1 cellular context compared by ENCODE assay signal in the genomic region with DNA sequence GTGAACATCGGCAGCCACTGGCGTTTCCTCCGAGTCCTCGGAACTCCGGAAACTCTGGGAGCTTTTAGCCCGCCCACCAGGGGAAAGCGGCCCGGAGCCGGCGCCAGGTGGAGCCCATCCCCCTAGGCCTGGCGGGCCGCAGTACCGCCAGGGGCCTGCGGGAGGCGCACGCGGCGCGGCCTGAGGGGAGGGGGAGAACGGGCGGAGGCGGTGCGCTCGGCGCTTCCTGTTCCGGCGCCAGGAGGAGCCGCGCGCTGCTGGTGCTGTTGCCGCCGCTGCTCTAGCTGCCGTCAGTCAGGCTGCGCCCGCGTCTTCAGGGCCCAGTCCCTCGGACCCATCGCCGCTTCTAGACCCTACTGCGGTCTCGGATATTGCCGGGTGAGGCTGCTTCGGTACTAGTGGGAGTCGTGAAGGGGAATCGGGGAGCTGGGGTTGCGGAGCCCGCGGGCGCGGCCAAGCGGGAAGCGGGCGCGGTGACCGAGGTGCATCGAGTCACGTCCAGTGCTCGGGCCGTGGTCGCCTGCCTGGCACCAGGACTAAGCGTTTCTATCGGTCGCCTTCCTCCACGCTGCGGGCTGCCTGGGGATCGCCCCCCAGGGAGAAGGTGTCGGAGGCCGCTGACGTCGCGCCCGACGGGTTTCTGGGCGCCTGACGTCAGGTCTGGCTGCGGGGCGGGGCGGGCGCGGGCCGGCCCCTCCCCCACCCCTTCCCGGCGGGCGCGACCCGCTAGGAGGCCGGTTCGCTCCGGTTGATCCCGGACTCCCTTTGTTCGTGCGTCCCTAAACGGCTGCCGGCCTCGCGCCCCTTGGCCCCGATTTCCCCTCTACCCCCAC.
TF ChIP-seq lines count a peak whose summit lies in the region.

A gene (plus strand): TSS at position 222 of the 833 bp plus-strand sequence. CDS start 10,037 bp downstream, outside the sequence.

TF ChIP-seq in GM12878, 131 proteins besides CTCF, POLR2A, EP300 and RAD21 (continued from another document and continues in another):
- TF ChIP-seq DPF2 (IDR thresholded peaks at IDR 0.05) (peak; percentile 95), SIX5 (IDR thresholded peaks at IDR 0.05; ENCODE audit: low read depth, low read length, severe bottlenecking) (no peak), CBX5 (IDR thresholded peaks at IDR 0.05; ENCODE audit: low read depth) (peak; percentile 95), PAX5 (IDR thresholded peaks at IDR 0.05; ENCODE audit: borderline replicate concordance, low read depth, low read length) (peak; percentile 50; the same call in 1 of the 2 replicates), MXI1 (IDR thresholded peaks at IDR 0.05; ENCODE audit: low read depth, low read length) (peak; percentile 88), RB1 (IDR thresholded peaks at IDR 0.05; ENCODE audit: borderline replicate concordance) (peak; percentile 87; the same call in 1 of the 2 replicates), NR2C2 (IDR thresholded peaks at IDR 0.05; ENCODE audit: borderline replicate concordance, control insufficient read depth, insufficient read length, low read depth) (no peak), HDAC6 (IDR thresholded peaks at IDR 0.05; ENCODE audit: unreplicated experiment) (peak; percentile 84), TBL1XR1 (IDR thresholded peaks at IDR 0.05; ENCODE audit: low read depth, low read length) (peak; percentile 53; the same call in 1 of the 2 replicates), ZNF217 (IDR thresholded peaks at IDR 0.05) (peak; percentile 32; the same call in 1 of the 2 replicates), SMARCA5 (IDR thresholded peaks at IDR 0.05) (peak; percentile 96), BACH1 (IDR thresholded peaks at IDR 0.05; ENCODE audit: borderline replicate concordance) (peak; percentile 51; the same call in 1 of the 2 replicates), SPI1 (IDR thresholded peaks at IDR 0.05; ENCODE audit: borderline replicate concordance, insufficient read depth, low read depth, low read length) (peak; percentile 44; the same call in 1 of the 2 replicates), BHLHE40 (IDR thresholded peaks at IDR 0.05; ENCODE audit: borderline replicate concordance in 1 of 2, low read depth in 2 of 2, low read length in 1 of 2) (peak; percentile 61 to 68), ZZZ3 (IDR thresholded peaks at IDR 0.05; ENCODE audit: control insufficient read depth, insufficient read length, low read depth) (no peak), NRF1 (conservative IDR thresholded peaks at IDR 0.05; ENCODE audit: low read depth, low read length) (peak; percentile 6; the same call in 1 of the 2 replicates), ETV6 (conservative IDR thresholded peaks at IDR 0.05 in 1 of 2, IDR thresholded peaks at IDR 0.05 in 1 of 2; ENCODE audit: borderline replicate concordance in 1 of 2, low read depth in 1 of 2) (peak in 1 of 2 experiments; percentile 52; a peak in 1 of 4 replicates), RFX5 (IDR thresholded peaks at IDR 0.05; ENCODE audit: low read depth, low read length) (no peak), CBX3 (IDR thresholded peaks at IDR 0.05; ENCODE audit: borderline replicate concordance, low read depth) (no peak), RAD51 (IDR thresholded peaks at IDR 0.05) (no peak), IRF4 (IDR thresholded peaks at IDR 0.05; ENCODE audit: low read depth, low read length) (no peak), POLR2AphosphoS2 (IDR thresholded peaks at IDR 0.05; ENCODE audit: low read depth, low read length) (peak; percentile 97), SUPT20H (IDR thresholded peaks at IDR 0.05; ENCODE audit: borderline replicate concordance, control insufficient read depth, low read depth, low read length) (no peak), CEBPB (IDR thresholded peaks at IDR 0.05; ENCODE audit: borderline replicate concordance in 1 of 2, low read depth in 2 of 2, low read length in 2 of 2) (no peak), GATAD2B (conservative IDR thresholded peaks at IDR 0.05; ENCODE audit: low read depth) (peak; percentile 97), MTA2 (IDR thresholded peaks at IDR 0.05; ENCODE audit: low read depth) (no peak), ZNF274 (IDR thresholded peaks at IDR 0.05; ENCODE audit: insufficient read depth, insufficient read length) (no peak), IKZF2 (IDR thresholded peaks at IDR 0.05) (peak; percentile 83 to 84), NBN (IDR thresholded peaks at IDR 0.05) (peak; percentile 98), RUNX3 (IDR thresholded peaks at IDR 0.05; ENCODE audit: low read length) (peak; percentile 41; the same call in 1 of the 2 replicates), SP1 (IDR thresholded peaks at IDR 0.05; ENCODE audit: low read depth, low read length) (peak; percentile 76), CHD1 (IDR thresholded peaks at IDR 0.05; ENCODE audit: low read depth, low read length) (peak; percentile 82; the same call in 1 of the 2 replicates)
- TF ChIP-seq, protein P1, sequence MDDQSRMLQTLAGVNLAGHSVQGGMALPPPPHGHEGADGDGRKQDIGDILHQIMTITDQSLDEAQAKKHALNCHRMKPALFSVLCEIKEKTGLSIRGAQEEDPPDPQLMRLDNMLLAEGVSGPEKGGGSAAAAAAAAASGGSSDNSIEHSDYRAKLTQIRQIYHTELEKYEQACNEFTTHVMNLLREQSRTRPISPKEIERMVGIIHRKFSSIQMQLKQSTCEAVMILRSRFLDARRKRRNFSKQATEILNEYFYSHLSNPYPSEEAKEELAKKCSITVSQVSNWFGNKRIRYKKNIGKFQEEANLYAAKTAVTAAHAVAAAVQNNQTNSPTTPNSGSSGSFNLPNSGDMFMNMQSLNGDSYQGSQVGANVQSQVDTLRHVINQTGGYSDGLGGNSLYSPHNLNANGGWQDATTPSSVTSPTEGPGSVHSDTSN (IDR thresholded peaks at IDR 0.05; ENCODE audit: insufficient replicate concordance, low read depth, low read length) = peak; percentile 43
- TF ChIP-seq, protein P2, sequence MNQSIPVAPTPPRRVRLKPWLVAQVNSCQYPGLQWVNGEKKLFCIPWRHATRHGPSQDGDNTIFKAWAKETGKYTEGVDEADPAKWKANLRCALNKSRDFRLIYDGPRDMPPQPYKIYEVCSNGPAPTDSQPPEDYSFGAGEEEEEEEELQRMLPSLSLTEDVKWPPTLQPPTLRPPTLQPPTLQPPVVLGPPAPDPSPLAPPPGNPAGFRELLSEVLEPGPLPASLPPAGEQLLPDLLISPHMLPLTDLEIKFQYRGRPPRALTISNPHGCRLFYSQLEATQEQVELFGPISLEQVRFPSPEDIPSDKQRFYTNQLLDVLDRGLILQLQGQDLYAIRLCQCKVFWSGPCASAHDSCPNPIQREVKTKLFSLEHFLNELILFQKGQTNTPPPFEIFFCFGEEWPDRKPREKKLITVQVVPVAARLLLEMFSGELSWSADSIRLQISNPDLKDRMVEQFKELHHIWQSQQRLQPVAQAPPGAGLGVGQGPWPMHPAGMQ (IDR thresholded peaks at IDR 0.05; ENCODE audit: borderline replicate concordance) = no peak
- TF ChIP-seq, protein P3, sequence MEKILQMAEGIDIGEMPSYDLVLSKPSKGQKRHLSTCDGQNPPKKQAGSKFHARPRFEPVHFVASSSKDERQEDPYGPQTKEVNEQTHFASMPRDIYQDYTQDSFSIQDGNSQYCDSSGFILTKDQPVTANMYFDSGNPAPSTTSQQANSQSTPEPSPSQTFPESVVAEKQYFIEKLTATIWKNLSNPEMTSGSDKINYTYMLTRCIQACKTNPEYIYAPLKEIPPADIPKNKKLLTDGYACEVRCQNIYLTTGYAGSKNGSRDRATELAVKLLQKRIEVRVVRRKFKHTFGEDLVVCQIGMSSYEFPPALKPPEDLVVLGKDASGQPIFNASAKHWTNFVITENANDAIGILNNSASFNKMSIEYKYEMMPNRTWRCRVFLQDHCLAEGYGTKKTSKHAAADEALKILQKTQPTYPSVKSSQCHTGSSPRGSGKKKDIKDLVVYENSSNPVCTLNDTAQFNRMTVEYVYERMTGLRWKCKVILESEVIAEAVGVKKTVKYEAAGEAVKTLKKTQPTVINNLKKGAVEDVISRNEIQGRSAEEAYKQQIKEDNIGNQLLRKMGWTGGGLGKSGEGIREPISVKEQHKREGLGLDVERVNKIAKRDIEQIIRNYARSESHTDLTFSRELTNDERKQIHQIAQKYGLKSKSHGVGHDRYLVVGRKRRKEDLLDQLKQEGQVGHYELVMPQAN (conservative IDR thresholded peaks at IDR 0.05) = peak; percentile 84; the same call in 1 of the 2 replicates
- TF ChIP-seq, protein P4, sequence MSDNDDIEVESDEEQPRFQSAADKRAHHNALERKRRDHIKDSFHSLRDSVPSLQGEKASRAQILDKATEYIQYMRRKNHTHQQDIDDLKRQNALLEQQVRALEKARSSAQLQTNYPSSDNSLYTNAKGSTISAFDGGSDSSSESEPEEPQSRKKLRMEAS (IDR thresholded peaks at IDR 0.05; ENCODE audit: low read depth, low read length) = peak; percentile 74; the same call in 1 of the 2 replicates
- TF ChIP-seq, protein P5, sequence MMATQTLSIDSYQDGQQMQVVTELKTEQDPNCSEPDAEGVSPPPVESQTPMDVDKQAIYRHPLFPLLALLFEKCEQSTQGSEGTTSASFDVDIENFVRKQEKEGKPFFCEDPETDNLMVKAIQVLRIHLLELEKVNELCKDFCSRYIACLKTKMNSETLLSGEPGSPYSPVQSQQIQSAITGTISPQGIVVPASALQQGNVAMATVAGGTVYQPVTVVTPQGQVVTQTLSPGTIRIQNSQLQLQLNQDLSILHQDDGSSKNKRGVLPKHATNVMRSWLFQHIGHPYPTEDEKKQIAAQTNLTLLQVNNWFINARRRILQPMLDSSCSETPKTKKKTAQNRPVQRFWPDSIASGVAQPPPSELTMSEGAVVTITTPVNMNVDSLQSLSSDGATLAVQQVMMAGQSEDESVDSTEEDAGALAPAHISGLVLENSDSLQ (IDR thresholded peaks at IDR 0.05) = peak; percentile 90
- TF ChIP-seq, protein P6, sequence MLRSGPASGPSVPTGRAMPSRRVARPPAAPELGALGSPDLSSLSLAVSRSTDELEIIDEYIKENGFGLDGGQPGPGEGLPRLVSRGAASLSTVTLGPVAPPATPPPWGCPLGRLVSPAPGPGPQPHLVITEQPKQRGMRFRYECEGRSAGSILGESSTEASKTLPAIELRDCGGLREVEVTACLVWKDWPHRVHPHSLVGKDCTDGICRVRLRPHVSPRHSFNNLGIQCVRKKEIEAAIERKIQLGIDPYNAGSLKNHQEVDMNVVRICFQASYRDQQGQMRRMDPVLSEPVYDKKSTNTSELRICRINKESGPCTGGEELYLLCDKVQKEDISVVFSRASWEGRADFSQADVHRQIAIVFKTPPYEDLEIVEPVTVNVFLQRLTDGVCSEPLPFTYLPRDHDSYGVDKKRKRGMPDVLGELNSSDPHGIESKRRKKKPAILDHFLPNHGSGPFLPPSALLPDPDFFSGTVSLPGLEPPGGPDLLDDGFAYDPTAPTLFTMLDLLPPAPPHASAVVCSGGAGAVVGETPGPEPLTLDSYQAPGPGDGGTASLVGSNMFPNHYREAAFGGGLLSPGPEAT (IDR thresholded peaks at IDR 0.05; ENCODE audit: low read depth) = peak; percentile 72; the same call in 1 of the 2 replicates
- TF ChIP-seq, protein P7, sequence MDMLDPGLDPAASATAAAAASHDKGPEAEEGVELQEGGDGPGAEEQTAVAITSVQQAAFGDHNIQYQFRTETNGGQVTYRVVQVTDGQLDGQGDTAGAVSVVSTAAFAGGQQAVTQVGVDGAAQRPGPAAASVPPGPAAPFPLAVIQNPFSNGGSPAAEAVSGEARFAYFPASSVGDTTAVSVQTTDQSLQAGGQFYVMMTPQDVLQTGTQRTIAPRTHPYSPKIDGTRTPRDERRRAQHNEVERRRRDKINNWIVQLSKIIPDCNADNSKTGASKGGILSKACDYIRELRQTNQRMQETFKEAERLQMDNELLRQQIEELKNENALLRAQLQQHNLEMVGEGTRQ (IDR thresholded peaks at IDR 0.05; ENCODE audit: borderline replicate concordance, low read depth, low read length) = no peak
- TF ChIP-seq, protein P8, sequence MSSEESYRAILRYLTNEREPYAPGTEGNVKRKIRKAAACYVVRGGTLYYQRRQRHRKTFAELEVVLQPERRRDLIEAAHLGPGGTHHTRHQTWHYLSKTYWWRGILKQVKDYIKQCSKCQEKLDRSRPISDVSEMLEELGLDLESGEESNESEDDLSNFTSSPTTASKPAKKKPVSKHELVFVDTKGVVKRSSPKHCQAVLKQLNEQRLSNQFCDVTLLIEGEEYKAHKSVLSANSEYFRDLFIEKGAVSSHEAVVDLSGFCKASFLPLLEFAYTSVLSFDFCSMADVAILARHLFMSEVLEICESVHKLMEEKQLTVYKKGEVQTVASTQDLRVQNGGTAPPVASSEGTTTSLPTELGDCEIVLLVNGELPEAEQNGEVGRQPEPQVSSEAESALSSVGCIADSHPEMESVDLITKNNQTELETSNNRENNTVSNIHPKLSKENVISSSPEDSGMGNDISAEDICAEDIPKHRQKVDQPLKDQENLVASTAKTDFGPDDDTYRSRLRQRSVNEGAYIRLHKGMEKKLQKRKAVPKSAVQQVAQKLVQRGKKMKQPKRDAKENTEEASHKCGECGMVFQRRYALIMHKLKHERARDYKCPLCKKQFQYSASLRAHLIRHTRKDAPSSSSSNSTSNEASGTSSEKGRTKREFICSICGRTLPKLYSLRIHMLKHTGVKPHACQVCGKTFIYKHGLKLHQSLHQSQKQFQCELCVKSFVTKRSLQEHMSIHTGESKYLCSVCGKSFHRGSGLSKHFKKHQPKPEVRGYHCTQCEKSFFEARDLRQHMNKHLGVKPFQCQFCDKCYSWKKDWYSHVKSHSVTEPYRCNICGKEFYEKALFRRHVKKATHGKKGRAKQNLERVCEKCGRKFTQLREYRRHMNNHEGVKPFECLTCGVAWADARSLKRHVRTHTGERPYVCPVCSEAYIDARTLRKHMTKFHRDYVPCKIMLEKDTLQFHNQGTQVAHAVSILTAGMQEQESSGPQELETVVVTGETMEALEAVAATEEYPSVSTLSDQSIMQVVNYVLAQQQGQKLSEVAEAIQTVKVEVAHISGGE (CRISPR knock-in tag; IDR thresholded peaks at IDR 0.05) = no peak
- TF ChIP-seq, protein P9, sequence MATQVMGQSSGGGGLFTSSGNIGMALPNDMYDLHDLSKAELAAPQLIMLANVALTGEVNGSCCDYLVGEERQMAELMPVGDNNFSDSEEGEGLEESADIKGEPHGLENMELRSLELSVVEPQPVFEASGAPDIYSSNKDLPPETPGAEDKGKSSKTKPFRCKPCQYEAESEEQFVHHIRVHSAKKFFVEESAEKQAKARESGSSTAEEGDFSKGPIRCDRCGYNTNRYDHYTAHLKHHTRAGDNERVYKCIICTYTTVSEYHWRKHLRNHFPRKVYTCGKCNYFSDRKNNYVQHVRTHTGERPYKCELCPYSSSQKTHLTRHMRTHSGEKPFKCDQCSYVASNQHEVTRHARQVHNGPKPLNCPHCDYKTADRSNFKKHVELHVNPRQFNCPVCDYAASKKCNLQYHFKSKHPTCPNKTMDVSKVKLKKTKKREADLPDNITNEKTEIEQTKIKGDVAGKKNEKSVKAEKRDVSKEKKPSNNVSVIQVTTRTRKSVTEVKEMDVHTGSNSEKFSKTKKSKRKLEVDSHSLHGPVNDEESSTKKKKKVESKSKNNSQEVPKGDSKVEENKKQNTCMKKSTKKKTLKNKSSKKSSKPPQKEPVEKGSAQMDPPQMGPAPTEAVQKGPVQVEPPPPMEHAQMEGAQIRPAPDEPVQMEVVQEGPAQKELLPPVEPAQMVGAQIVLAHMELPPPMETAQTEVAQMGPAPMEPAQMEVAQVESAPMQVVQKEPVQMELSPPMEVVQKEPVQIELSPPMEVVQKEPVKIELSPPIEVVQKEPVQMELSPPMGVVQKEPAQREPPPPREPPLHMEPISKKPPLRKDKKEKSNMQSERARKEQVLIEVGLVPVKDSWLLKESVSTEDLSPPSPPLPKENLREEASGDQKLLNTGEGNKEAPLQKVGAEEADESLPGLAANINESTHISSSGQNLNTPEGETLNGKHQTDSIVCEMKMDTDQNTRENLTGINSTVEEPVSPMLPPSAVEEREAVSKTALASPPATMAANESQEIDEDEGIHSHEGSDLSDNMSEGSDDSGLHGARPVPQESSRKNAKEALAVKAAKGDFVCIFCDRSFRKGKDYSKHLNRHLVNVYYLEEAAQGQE (IDR thresholded peaks at IDR 0.05; ENCODE audit: low read depth, low read length) = no peak
